9 cellular contexts compared by ENCODE assay signal in genomic region chr19:8986296-8986695, GRCh38. TPM values are rescaled to one million over a fixed set of nuclear protein-coding genes. Genes with fewer than 3 reads are reported as not detected.
"Had no signal": no experiment of that assay in that cellular context is flagged by ENCODE, and none has a peak within 500 bp of the region (broad histone marks: within the 10 kb centered on the region; RNA-seq: fewer than 3 reads in every experiment).

No MANE protein-coding gene starts in this region.

- H3K36me3 ChIP-seq: HAP-1 had no signal

- DNase-seq: GM23248, GOT3, H7, H9, HCEC 1CT, HFFc6 had no signal

- H3K9ac ChIP-seq: GM23248 had no signal

- H3K4me3 ChIP-seq: GM23248, GM23338, HAP-1 had no signal

- H3K27ac ChIP-seq: GM23248 had no signal

- H3K4me1 ChIP-seq: HAP-1 had no signal

- ATAC-seq: GM23338, HCT116 had no signal

- H3K4me2 ChIP-seq: GM23338 had no signal

- H2AFZ ChIP-seq: GM23248, GM23338 had no signal

- H3K9me3 ChIP-seq: HAP-1 had no signal

RNA-seq across cellular contexts. Expression of gene MUC16, which starts 23.9 kb away (rescaled TPM):
- polyA plus RNA-seq: GM23248 had no signal
